20 cellular contexts compared by ENCODE assay signal in the genomic region with DNA sequence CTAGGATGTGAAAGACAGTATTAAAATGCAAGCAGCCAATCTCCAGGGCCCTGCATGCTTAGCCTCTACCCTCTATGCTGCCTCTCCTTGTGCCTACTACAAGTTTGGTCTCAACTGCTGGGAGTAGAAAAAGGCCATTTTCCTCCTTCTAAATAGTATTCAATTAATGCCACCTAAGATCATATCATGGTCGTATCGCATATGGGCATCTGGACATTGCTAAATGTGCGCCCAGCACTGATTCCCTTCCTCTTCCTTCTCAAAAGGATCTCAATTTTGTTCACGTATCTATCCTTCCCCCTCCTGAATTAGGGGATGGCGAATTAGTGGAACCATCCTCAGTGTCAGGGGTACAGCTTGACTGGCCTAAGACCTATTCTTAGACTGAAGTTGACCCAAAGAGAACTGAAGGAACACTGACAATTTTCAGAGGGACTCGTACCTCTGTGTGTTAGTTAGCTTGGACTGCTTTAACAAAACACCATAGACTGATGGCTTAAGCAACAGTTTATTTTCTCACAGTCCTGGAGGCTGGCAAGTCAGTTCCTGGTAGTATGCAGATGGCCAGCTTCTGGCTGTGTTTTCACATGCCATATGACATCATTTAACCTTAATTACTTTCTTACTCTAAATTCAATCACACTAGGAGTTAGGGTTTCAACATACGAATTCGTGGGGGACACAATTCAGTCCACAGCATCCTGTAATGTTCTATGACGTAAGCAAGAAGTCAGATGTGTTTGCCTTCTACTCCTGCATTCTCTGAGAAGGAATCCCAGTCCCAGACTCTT. TPM values are rescaled to one million over a fixed set of nuclear protein-coding genes. Genes with fewer than 3 reads are reported as not detected.
DNase-seq lines count a peak whose midpoint lies in the region; ATAC-seq and TF ChIP-seq lines count a peak whose summit lies in the region.
"Had no signal": no experiment of that assay in that cellular context is flagged by ENCODE, and none has a peak within 500 bp of the region (broad histone marks: within the 10 kb centered on the region; RNA-seq: fewer than 3 reads in every experiment).

No MANE protein-coding gene starts in this region.

- peaks cover 32% of the 10 kb centered on the region for H3F3A ChIP-seq in smooth muscle cell (ENCODE audit: low read depth)

- no peak overlapping the region for H3K27ac ChIP-seq in mammary epithelial cell (ENCODE audit: insufficient read depth, low read depth, low read length)
- peak overlapping the region; percentile 66 for H3K27ac ChIP-seq in smooth muscle cell (ENCODE audit: low read depth)
- H3K27ac ChIP-seq: left lung, RWPE1, upper lobe of left lung had no signal

- H3K27me3 Mint-ChIP-seq in MCF 10A (ENCODE audit: insufficient read depth, unreplicated experiment), result no peaks in the 10 kb centered on the region
- H3K27me3 Mint-ChIP-seq: activated naive CD4-positive, alpha-beta T cell treated with anti-CD3 and anti-CD28 coated beads, Interleukin-2, amount 10 ng/mL, durations not matched to agents 7 days and 5 days; activated T-cell treated with anti-CD3 and anti-CD28 coated beads, Interleukin-2, amount 50 U/mL, for 24 hours; stimulated activated naive CD8-positive, alpha-beta T cell treated with anti-CD3 and anti-CD28 coated beads, Interleukin-15, amount 100 ng/mL, for 72 hours had no signal

- POLR2A ChIA-PET in MCF 10A (lab: Yijun Ruan, JAX), result no interaction called here

- H2AFZ ChIP-seq in mammary epithelial cell (ENCODE audit: low read depth, low read length) (no peak overlapping the region), smooth muscle cell (ENCODE audit: low read depth) (no peak overlapping the region)

- dilution Hi-C loops in mammary epithelial cell (cut with HindIII; ENCODE audit: low sequenced_read_pairs), result no loop called here

- H3K9me3 Mint-ChIP-seq in MCF 10A (ENCODE audit: unreplicated experiment), result no peaks in the 10 kb centered on the region
- H3K9me3 Mint-ChIP-seq: activated naive CD4-positive, alpha-beta T cell treated with anti-CD3 and anti-CD28 coated beads, Interleukin-2, amount 10 ng/mL, durations not matched to agents 7 days and 5 days; activated T-cell treated with anti-CD3 and anti-CD28 coated beads, Interleukin-2, amount 50 U/mL, for 24 hours; stimulated activated naive CD8-positive, alpha-beta T cell treated with anti-CD3 and anti-CD28 coated beads, Interleukin-15, amount 100 ng/mL, for 72 hours had no signal

- intact Hi-C loops in MCF 10A (cut with micrococcal nuclease) (no loop called here), mammary epithelial cell (cut with micrococcal nuclease) (no loop called here), left ventricle myocardium superior (cut with micrococcal nuclease) (no loop called here)

- in situ Hi-C loops in mammary epithelial cell (cut with MboI; ENCODE audit: low sequenced_read_pairs in 2 of 2), result no loop called here
- in situ Hi-C loops in ACHN (cut with HindIII; ENCODE audit: low pct_ligation_motif_present, low pct_unique_long_range_greater_than_20kb, low sequenced_read_pairs), result no loop called here

- H3K4me1 Mint-ChIP-seq in MCF 10A (ENCODE audit: insufficient read depth, unreplicated experiment), result peaks cover 49% of the 10 kb centered on the region

- ATAC-seq in left ventricle myocardium superior, result no peak
- ATAC-seq: left lung; right cardiac atrium; stimulated activated naive CD8-positive, alpha-beta T cell treated with anti-CD3 and anti-CD28 coated beads, Interleukin-15, amount 100 ng/mL, for 72 hours had no signal

- H3K27ac Mint-ChIP-seq in MCF 10A (ENCODE audit: low read depth, unreplicated experiment), result peak overlapping the region; percentile 55
- H3K27ac Mint-ChIP-seq: activated naive CD4-positive, alpha-beta T cell treated with anti-CD3 and anti-CD28 coated beads, Interleukin-2, amount 10 ng/mL, durations not matched to agents 7 days and 5 days; activated T-cell treated with anti-CD3 and anti-CD28 coated beads, Interleukin-2, amount 50 U/mL, for 24 hours had no signal

- H3K9ac ChIP-seq in mammary epithelial cell (ENCODE audit: insufficient read depth, low read length) (no peak overlapping the region), smooth muscle cell (ENCODE audit: low read depth) (no peak overlapping the region)

- no peak overlapping the region for H3K4me3 ChIP-seq in mammary epithelial cell (replicated peaks in 1 of 3; ENCODE audit: insufficient read depth in 1 of 3, low read depth in 2 of 3, low read length in 3 of 3)
- no peak overlapping the region for H3K4me3 ChIP-seq in smooth muscle cell
- H3K4me3 ChIP-seq: left lung, upper lobe of left lung had no signal

- CTCF ChIA-PET in MCF 10A (lab: Yijun Ruan, JAX), result interaction anchor here (0.7 kb wide), 1 partner anchor 10 kb away, joined by 3 read pairs; no protein-coding TSS in a partner anchor
- CTCF ChIA-PET in mammary epithelial cell (lab: Charles Lee; ENCODE audit: low non-redundant PET), result no interaction called here

- H3K27me3 ChIP-seq in mammary epithelial cell (ENCODE audit: insufficient read depth, low read length) (no peaks in the 10 kb centered on the region), smooth muscle cell (ENCODE audit: low read depth) (no peaks in the 10 kb centered on the region)
- H3K27me3 ChIP-seq: left lung, upper lobe of left lung had no signal

- peaks cover 81% of the 10 kb centered on the region for H3K36me3 Mint-ChIP-seq in MCF 10A (ENCODE audit: insufficient read depth, unreplicated experiment)

- 88% methylated on average over 9 of the region's 9 CpGs for WGBS in mammary epithelial cell (ENCODE audit: low coverage, missing lambda C conversion rate)
- WGBS in smooth muscle cell (ENCODE audit: low lambda C conversion rate), result 63% methylated on average over 9 of the region's 9 CpGs

- DNase-seq in MCF 10A (ENCODE audit: unreplicated experiment) (no peak), mammary epithelial cell (no peak), NCI-H1694 treated with DMSO at 0.1 percent for 48 hours (lab: John Stamatoyannopoulos, UW) (peak; percentile 27), fibroblast of gingiva (ENCODE audit: low read depth) (peak; percentile 97), smooth muscle cell (lab: John Stamatoyannopoulos, UW; ENCODE audit: unreplicated experiment) (no peak), ACHN (no peak), SIG-M5 treated with dmso at 0.1 percent for 504 hours (lab: John Stamatoyannopoulos, UW; ENCODE audit: unreplicated experiment) (no peak), left ventricle myocardium superior (no peak)
- DNase-seq: activated CD4-positive, alpha-beta T cell treated with anti-CD3 and anti-CD28 coated beads, Interleukin-2, amount 50 U/mL, for 48 hours; activated naive CD4-positive, alpha-beta T cell treated with anti-CD3 and anti-CD28 coated beads, Interleukin-2, amount 10 ng/mL, durations not matched to agents 7 days and 5 days; activated T-cell treated with anti-CD3 and anti-CD28 coated beads, Interleukin-2, amount 50 U/mL, for 24 hours; left lung; NCI-H187; NCI-H446 treated with DMSO at 0.1 percent for 48 hours; nucleus accumbens; right cardiac atrium; stimulated activated CD4-positive, alpha-beta T cell treated with anti-CD3 and anti-CD28 coated beads, Interleukin-1b, Interleukin-23, amount 100 ng/mL, for 48 hours; stimulated activated naive CD8-positive, alpha-beta T cell treated with anti-CD3 and anti-CD28 coated beads, Interleukin-15, amount 100 ng/mL, for 72 hours; upper lobe of left lung had no signal

- H4K20me1 ChIP-seq in mammary epithelial cell (ENCODE audit: insufficient read depth, low read length) (no peaks in the 10 kb centered on the region), smooth muscle cell (ENCODE audit: low read depth) (peaks cover 18% of the 10 kb centered on the region)

- H3K4me1 ChIP-seq in mammary epithelial cell (ENCODE audit: insufficient read depth, low read length), result peaks cover 8% of the 10 kb centered on the region
- H3K4me1 ChIP-seq in smooth muscle cell (ENCODE audit: low read depth), result peaks cover 17% of the 10 kb centered on the region

- H3K36me3 ChIP-seq in mammary epithelial cell (ENCODE audit: insufficient read depth, low read length) (peaks cover 18% of the 10 kb centered on the region), smooth muscle cell (ENCODE audit: low read depth) (no peaks in the 10 kb centered on the region)

- H3K4me3 Mint-ChIP-seq in MCF 10A (ENCODE audit: unreplicated experiment), result no peak overlapping the region
- H3K4me3 Mint-ChIP-seq: activated naive CD4-positive, alpha-beta T cell treated with anti-CD3 and anti-CD28 coated beads, Interleukin-2, amount 10 ng/mL, durations not matched to agents 7 days and 5 days; activated T-cell treated with anti-CD3 and anti-CD28 coated beads, Interleukin-2, amount 50 U/mL, for 24 hours; stimulated activated naive CD8-positive, alpha-beta T cell treated with anti-CD3 and anti-CD28 coated beads, Interleukin-15, amount 100 ng/mL, for 72 hours had no signal

- peaks cover 84% of the 10 kb centered on the region for H3K79me2 ChIP-seq in mammary epithelial cell (ENCODE audit: insufficient read depth, low read length)
- H3K79me2 ChIP-seq in smooth muscle cell (ENCODE audit: low read depth), result peaks cover 12% of the 10 kb centered on the region

- TF ChIP-seq CTCF in MCF 10A (IDR thresholded peaks at IDR 0.05; ENCODE audit: unreplicated experiment) (no peak), mammary epithelial cell (conservative IDR thresholded peaks at IDR 0.05 in 1 of 2, IDR thresholded peaks at IDR 0.05 in 1 of 2; ENCODE audit: extremely low read depth in 1 of 2, insufficient read depth in 1 of 2, low read depth in 1 of 2, low read length in 2 of 2) (no peak), smooth muscle cell (IDR thresholded peaks at IDR 0.05; ENCODE audit: borderline replicate concordance, insufficient read depth, poor library complexity, severe bottlenecking) (no peak)

- BruUV-seq in MCF 10A (replicated peaks; lab: Mats Ljungman, UMichigan) (no TSS peak), mammary epithelial cell (replicated peaks; lab: Mats Ljungman, UMichigan) (no TSS peak)

- H3K4me2 ChIP-seq in mammary epithelial cell (ENCODE audit: insufficient read depth, low read depth, low read length), result no peak overlapping the region
- H3K4me2 ChIP-seq in smooth muscle cell, result no peak overlapping the region

- H3K9me3 ChIP-seq in mammary epithelial cell (replicated peaks; ENCODE audit: insufficient read depth, low read length) (no peaks in the 10 kb centered on the region), smooth muscle cell (replicated peaks; ENCODE audit: low read depth) (no peaks in the 10 kb centered on the region)
- H3K9me3 ChIP-seq: left lung, upper lobe of left lung had no signal

RNA-seq across cellular contexts. Expression of a gene that starts 8.5 kb away (rescaled TPM):
- total RNA-seq in MCF 10A (2022), result 70.3 and 72.5 TPM in 2 replicates
- total RNA-seq in mammary epithelial cell, result 10 to 100 TPM; 33.7 to 81.5 TPM
- 35.0 TPM for polyA plus RNA-seq in mammary epithelial cell
- 54.1 TPM for polyA minus RNA-seq in mammary epithelial cell
- 21.0 and 33.5 TPM in 2 replicates for total RNA-seq in smooth muscle cell
- 16.8 and 18.6 TPM in 2 replicates for polyA plus RNA-seq in smooth muscle cell
- 16.2 TPM for total RNA-seq in left ventricle myocardium superior

Comparison
In these comparisons a context has a peak if more than half of its experiments do, and no peak if none do; other contexts are left out.
1. DNase-seq: peak in NCI-H1694 treated with DMSO at 0.1 percent for 48 hours (single experiment) and fibroblast of gingiva (single experiment); none in MCF 10A (single experiment), mammary epithelial cell (single experiment), smooth muscle cell (single experiment), ACHN (single experiment), SIG-M5 treated with dmso at 0.1 percent for 504 hours (single experiment) and left ventricle myocardium superior (single experiment).